ENCODE assay signal across 17 cellular contexts in the genomic region with DNA sequence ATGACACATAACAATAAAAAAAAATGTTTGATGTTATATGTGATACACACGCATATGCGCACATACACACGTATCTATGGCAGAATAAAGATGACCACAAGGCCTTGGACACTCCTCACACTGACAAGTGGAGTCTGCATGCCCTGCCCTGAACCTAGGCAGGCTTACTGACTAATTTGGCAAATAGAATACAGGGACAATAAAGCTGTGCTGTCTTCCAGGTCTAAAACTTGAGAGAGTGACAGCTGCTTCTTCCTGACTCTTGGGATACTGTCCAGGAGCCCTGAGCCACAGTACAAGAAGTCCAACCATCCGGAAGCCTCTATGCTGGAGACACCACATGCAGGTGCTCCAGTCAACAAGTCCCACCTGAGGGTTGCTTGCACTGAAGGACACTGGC. TPM values are rescaled to one million over a fixed set of nuclear protein-coding genes. Genes with fewer than 3 reads are reported as not detected.
DNase-seq lines count a peak whose midpoint lies in the region; ATAC-seq and TF ChIP-seq lines count a peak whose summit lies in the region.
"Had no signal": no experiment of that assay in that cellular context is flagged by ENCODE, and none has a peak within 500 bp of the region (broad histone marks: within the 10 kb centered on the region; RNA-seq: fewer than 3 reads in every experiment).

No MANE protein-coding gene starts in this region.

- H3K9me3 ChIP-seq in PC-3 (ENCODE audit: low read length), result no peaks in the 10 kb centered on the region
- no peaks in the 10 kb centered on the region for H3K9me3 ChIP-seq in psoas muscle
- H3K9me3 ChIP-seq in spleen, result no peaks in the 10 kb centered on the region

- TF ChIP-seq CTCF in PC-3 (conservative IDR thresholded peaks at IDR 0.05; ENCODE audit: low read depth, low read length) (no peak), psoas muscle (IDR thresholded peaks at IDR 0.05) (no peak), spleen (IDR thresholded peaks at IDR 0.05 in 8 of 11, conservative IDR thresholded peaks at IDR 0.05 in 3 of 11) (no peak)

- peaks cover 20% of the 10 kb centered on the region for H3K36me3 ChIP-seq in PC-3 (ENCODE audit: low read depth, low read length)
- H3K36me3 ChIP-seq in psoas muscle (ENCODE audit: insufficient read depth in 1 of 2, low read depth in 1 of 2), result no peaks in the 10 kb centered on the region
- no peaks in the 10 kb centered on the region for H3K36me3 ChIP-seq in spleen

- H3K4me2 ChIP-seq in PC-3 (ENCODE audit: low read length), result no peak overlapping the region

- WGBS in psoas muscle, 3 donors, result 51 to 78% (median 54%) methylated on average over 4 of the region's 4 CpGs
- WGBS in spleen, 5 donors, result 90 to 96% (median 93%) methylated on average over 4 of the region's 4 CpGs

- H3K4me1 ChIP-seq in PC-3 (ENCODE audit: insufficient read depth, low read length), result no peaks in the 10 kb centered on the region
- H3K4me1 ChIP-seq in psoas muscle, result peaks cover 56% of the 10 kb centered on the region
- peaks cover 0 to 8% (median 0%) of the 10 kb centered on the region in 6 donors for H3K4me1 ChIP-seq in spleen

- H3K27ac ChIP-seq in PC-3 (ENCODE audit: low read length) (no peak overlapping the region), psoas muscle (peak overlapping the region; percentile 13), spleen (no peak overlapping the region)

- peak; percentile 74 for ATAC-seq in PC-3
- peak; percentile 48 for ATAC-seq in left colon
- ATAC-seq in psoas muscle, result peak; percentile 67 to 96 (median 91)
- no peak for ATAC-seq in left ventricle myocardium superior

- TF ChIP-seq POLR2A in spleen (IDR thresholded peaks at IDR 0.05), result no peak

- H3K9me2 ChIP-seq in PC-3 (replicated peaks; ENCODE audit: low read length), result no peaks in the 10 kb centered on the region

- no peak overlapping the region for H2AFZ ChIP-seq in PC-3 (ENCODE audit: low read length)

- BruUV-seq in PC-3 (replicated peaks; lab: Mats Ljungman, UMichigan), result no TSS peak

- H4K20me1 ChIP-seq in PC-3 (ENCODE audit: low read length), result peaks cover 13% of the 10 kb centered on the region; the same call in 1 of the 2 replicates

- DNase-seq in PC-3, result no peak
- no peak for DNase-seq in left colon
- DNase-seq in psoas muscle, result no peak
- DNase-seq in spleen, result peak; percentile 19
- no peak for DNase-seq in left ventricle myocardium superior
- DNase-seq in glomerular visceral epithelial cell (ENCODE audit: extremely low spot score), result no peak
- DNase-seq in RKO (ENCODE audit: low spot score), result no peak
- no peak for DNase-seq in iPS-NIHi7 (ENCODE audit: extremely low spot score)
- DNase-seq: C1 segment of cervical spinal cord; Calu3; CD4-positive, alpha-beta memory T cell; COR-L47; DMS53; DMS79 treated with DMSO at 0.1 percent for 48 hours; GF-D8; GOT3; HCEC 1CT had no signal

- POLR2A ChIA-PET in PC-3 (lab: Charles Lee; ENCODE audit: unreplicated experiment), result no interaction called here

- intact Hi-C loops in PC-3 (cut with micrococcal nuclease), result no loop called here
- intact Hi-C loops in left colon (cut with DNase I, micrococcal nuclease), result no loop called here
- intact Hi-C loops in psoas muscle (cut with DNase I), result no loop called here
- intact Hi-C loops in spleen (cut with DNase I; ENCODE audit: low total_unique reads), result no loop called here
- intact Hi-C loops in left ventricle myocardium superior (cut with micrococcal nuclease), result no loop called here

- no peak overlapping the region for H3K9ac ChIP-seq in PC-3 (ENCODE audit: low read length)

- peaks cover 95% of the 10 kb centered on the region for H3K79me2 ChIP-seq in PC-3 (ENCODE audit: low read length)

- no peaks in the 10 kb centered on the region for H3F3A ChIP-seq in PC-3 (ENCODE audit: low read length, unreplicated experiment)

- H3K4me3 ChIP-seq in PC-3 (ENCODE audit: low read length), result no peak overlapping the region
- no peak overlapping the region for H3K4me3 ChIP-seq in psoas muscle
- H3K4me3 ChIP-seq in spleen, result no peak overlapping the region

- H3K27me3 ChIP-seq in PC-3 (ENCODE audit: low read length) (no peaks in the 10 kb centered on the region), psoas muscle (ENCODE audit: insufficient read depth in 3 of 3, low read length in 2 of 3) (no peaks in the 10 kb centered on the region), spleen (replicated peaks in 1 of 7) (no peaks in the 10 kb centered on the region)

- CTCF ChIA-PET in PC-3 (lab: Charles Lee), result no interaction called here

RNA-seq across cellular contexts. Expression of a gene that starts 20.3 kb away (rescaled TPM):
- total RNA-seq in PC-3 (2014; rRNA removed), result 149 and 154 TPM in 2 replicates
- total RNA-seq in left colon, result 10 to 100 TPM; 45.5 to 52.9 TPM
- total RNA-seq in psoas muscle, result 10 to 100 TPM; 52.7 to 84.4 (median 63.3) TPM
- 10 to 100 TPM; 20.2 to 53.4 (median 29.0) TPM for polyA plus RNA-seq in psoas muscle
- total RNA-seq in spleen, result 10 to 100 TPM in 6 of 7 donors, 1 to 10 TPM in 1; 8.3 to 18.9 (median 11.5) TPM
- 1 to 10 TPM; 2.8 to 4.8 (median 4.8) TPM for polyA plus RNA-seq in spleen
- total RNA-seq in left ventricle myocardium superior, result 25.3 TPM
